33 cellular contexts compared by ENCODE assay signal in the genomic region with DNA sequence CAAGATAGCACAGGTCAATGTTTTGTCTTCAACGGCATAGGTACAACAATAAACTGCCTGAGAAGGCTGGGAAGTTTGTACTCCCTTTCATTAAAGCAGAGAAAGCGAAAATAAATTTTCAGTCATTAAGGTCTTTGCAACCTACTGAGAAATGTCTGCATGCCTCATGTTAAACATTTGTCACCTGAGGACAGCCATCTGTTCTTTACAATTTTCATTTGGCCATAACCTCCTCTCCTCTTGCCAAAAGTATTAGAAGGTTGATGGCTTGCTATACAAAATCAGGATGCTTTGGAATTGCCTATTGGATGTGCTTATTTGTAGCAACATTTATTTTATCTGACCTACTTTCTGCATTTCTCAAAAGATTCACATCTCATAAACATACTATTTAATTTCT.
"Had no signal": no experiment of that assay in that cellular context is flagged by ENCODE, and none has a peak within 500 bp of the region (broad histone marks: within the 10 kb centered on the region; RNA-seq: fewer than 3 reads in every experiment).

No MANE protein-coding gene starts in this region.

- H3K36me3 ChIP-seq: adrenal gland, brain microvascular endothelial cell, breast epithelium had no signal

- H3K27ac ChIP-seq: adrenal gland, body of pancreas, brain microvascular endothelial cell, breast epithelium, VCaP had no signal

- ATAC-seq: activated CD8-positive, alpha-beta T cell treated with anti-CD3 and anti-CD28 coated beads for 36 hours; activated naive CD4-positive, alpha-beta T cell treated with anti-CD3 and anti-CD28 coated beads, Interleukin-2, amount 50 U/mL, for 72 hours; activated T-cell treated with anti-CD3 and anti-CD28 coated beads, Interleukin-2, amount 50 U/mL, for 4 hours; activated T-cell treated with anti-CD3 and anti-CD28 coated beads, Interleukin-2, amount 50 U/mL, for 72 hours; activated T-helper 17 cell treated with anti-CD3 and anti-CD28 coated beads, Interleukin-2, amount 50 U/mL, for 72 hours; body of pancreas had no signal

- H3K4me1 ChIP-seq: adrenal gland, body of pancreas, breast epithelium had no signal

- H3K4me3 ChIP-seq: adrenal gland, body of pancreas, breast epithelium had no signal

- H3K27me3 ChIP-seq: adrenal gland, body of pancreas, brain microvascular endothelial cell, breast epithelium had no signal

- DNase-seq: activated B cell treated with CpG ODN at 0.5 μM for 24 hours; activated CD4-positive, alpha-beta memory T cell treated with anti-CD3 and anti-CD28 coated beads for 36 hours; activated CD4-positive, alpha-beta T cell treated with anti-CD3 and anti-CD28 coated beads for 4 hours; activated CD4-positive, alpha-beta T cell treated with anti-CD3 and anti-CD28 coated beads, Interleukin-2, amount 10 ng/mL, durations not matched to agents 24 days and 14 days; activated CD4-positive, alpha-beta T cell treated with anti-CD3 and anti-CD28 coated beads, Interleukin-2, amount 50 U/mL, for 1 hour; activated CD4-positive, alpha-beta T cell treated with anti-CD3 and anti-CD28 coated beads, Interleukin-2, amount 50 U/mL, for 4 hours; activated CD4-positive, CD25-positive, alpha-beta regulatory T cell treated with anti-CD3 and anti-CD28 coated beads, Interleukin-2, amount 50 U/mL, for 72 hours; activated CD8-positive, alpha-beta memory T cell treated with anti-CD3 and anti-CD28 coated beads, Interleukin-2, amount 50 U/mL, for 4 hours; activated CD8-positive, alpha-beta T cell treated with anti-CD3 and anti-CD28 coated beads for 36 hours; activated effector memory CD4-positive, alpha-beta T cell treated with anti-CD3 and anti-CD28 coated beads, Interleukin-2, amount 50 U/mL, for 16 hours; activated gamma-delta T cell treated with Interleukin-2 at 50 U/mL for 16 hours; activated naive CD4-positive, alpha-beta T cell; activated naive CD4-positive, alpha-beta T cell treated with anti-CD3 and anti-CD28 coated beads for 36 hours; activated naive CD4-positive, alpha-beta T cell treated with anti-CD3 and anti-CD28 coated beads, Interleukin-2, amount 50 U/mL, for 16 hours; activated naive CD8-positive, alpha-beta T cell treated with anti-CD3 and anti-CD28 coated beads for 36 hours; activated T-cell treated with anti-CD3 and anti-CD28 coated beads for 4 hours; activated T-cell treated with anti-CD3 and anti-CD28 coated beads, Interleukin-2, amount 50 U/mL, for 1 hour; activated T-cell treated with anti-CD3 and anti-CD28 coated beads, Interleukin-2, amount 50 U/mL, for 4 hours; activated T-cell treated with anti-CD3 and anti-CD28 coated beads, Interleukin-2, amount 50 U/mL, for 72 hours; adrenal gland; amniotic stem cell; aorta; body of pancreas; brain microvascular endothelial cell; central memory CD4-positive, alpha-beta T cell; cerebellar nuclear complex; T-helper 1 cell; T-helper 2 cell; T-helper 9 cell had no signal

- H3K9me3 ChIP-seq: adrenal gland, body of pancreas, breast epithelium had no signal
